8 cellular contexts compared by ENCODE assay signal in genomic region chr3:195896361-195897080, GRCh38. TPM values are rescaled to one million over a fixed set of nuclear protein-coding genes. Genes with fewer than 3 reads are reported as not detected.
A peak's percentile ranks its signal among the peaks of the same experiment; 100 is the strongest.
DNase-seq lines count a peak whose midpoint lies in the region; ATAC-seq and TF ChIP-seq lines count a peak whose summit lies in the region.

No MANE protein-coding gene starts in this region.

- H3K4me3 ChIP-seq in left ventricle myocardium inferior = peak overlapping the region; percentile 82
- peak overlapping the region; percentile 48 to 49 for H3K4me3 ChIP-seq in prostate gland

- H3K36me3 ChIP-seq in left ventricle myocardium inferior (no peaks in the 10 kb centered on the region), prostate gland (no peaks in the 10 kb centered on the region)

- H3K4me1 ChIP-seq in left ventricle myocardium inferior (peaks cover 59% of the 10 kb centered on the region), prostate gland (replicated peaks) (peaks cover 37% of the 10 kb centered on the region)

- H3K27me3 ChIP-seq in left ventricle myocardium inferior (ENCODE audit: low read depth) = no peaks in the 10 kb centered on the region
- no peaks in the 10 kb centered on the region for H3K27me3 ChIP-seq in prostate gland (replicated peaks; ENCODE audit: insufficient read depth)

- H3K9me3 ChIP-seq in left ventricle myocardium inferior (replicated peaks) = no peaks in the 10 kb centered on the region
- H3K9me3 ChIP-seq in prostate gland = no peaks in the 10 kb centered on the region

- DNase-seq in NCI-H524 (lab: John Stamatoyannopoulos, UW) (peak; percentile 44 to 72), NCI-H524 treated with DMSO at 0.1 percent for 48 hours (lab: John Stamatoyannopoulos, UW) (no peak), LHCN-M2 (ENCODE audit: low read depth) (peak; percentile 69), left ventricle myocardium inferior (peak; percentile 52), prostate gland (ENCODE audit: low spot score) (no peak), activated gamma-delta T cell (lab: John Stamatoyannopoulos, UW) (no peak)

- no peak for TF ChIP-seq POLR2A in prostate gland (IDR thresholded peaks at IDR 0.05)

- ATAC-seq in GM19452 (IDR thresholded peaks at IDR 0.05; ENCODE audit: unreplicated experiment) = no peak

- TF ChIP-seq CTCF in left ventricle myocardium inferior (IDR thresholded peaks at IDR 0.05; ENCODE audit: borderline replicate concordance) (no peak), prostate gland (IDR thresholded peaks at IDR 0.05) (no peak)

- WGBS in adipose tissue, 3 donors = 10 to 32% (median 11%) methylated on average over 16 of the region's 16 CpGs
- 12% methylated on average over 16 of the region's 16 CpGs for WGBS in prostate gland

- H3K27ac ChIP-seq in adipose tissue (ENCODE audit: low read depth, low read length) (peak overlapping the region; percentile 19), left ventricle myocardium inferior (replicated peaks) (peak overlapping the region; percentile 90), prostate gland (peak overlapping the region; percentile 87 to 88)

- intact Hi-C loops in left ventricle myocardium inferior (cut with micrococcal nuclease) = no loop called here
- intact Hi-C loops in prostate gland (cut with DNase I) = no loop called here

RNA-seq across cellular contexts. Expression of gene TNK2, which starts 11.8 kb away (rescaled TPM):
- total RNA-seq in LHCN-M2 (2014; rRNA removed) = 8.6 and 10.7 TPM in 2 replicates
- 36.8 TPM for polyA plus RNA-seq in LHCN-M2 (2012)
- 10 to 100 TPM; 19.7 to 51.6 (median 43.1) TPM for polyA plus RNA-seq in adipose tissue
- 33.2 TPM for total RNA-seq in left ventricle myocardium inferior
- 100 to 1,000 TPM in 1 of 2 donors, 10 to 100 TPM in 1; 34.9 to 100 TPM for total RNA-seq in prostate gland

Comparison
In these comparisons a context has a peak if more than half of its experiments do, and no peak if none do; other contexts are left out.
1. DNase-seq: peak in NCI-H524 (2 of 2), LHCN-M2 (single experiment) and left ventricle myocardium inferior (single experiment); none in NCI-H524 treated with DMSO at 0.1 percent for 48 hours (single experiment), prostate gland (single experiment) and activated gamma-delta T cell (single experiment).
2. H3K27ac ChIP-seq: peak in every context shown above with its lines; median percentile 90 in left ventricle myocardium inferior; 88 in prostate gland; 19 in adipose tissue.